Comparison of ENCODE assay signal across 1 cellular context in the genomic region with DNA sequence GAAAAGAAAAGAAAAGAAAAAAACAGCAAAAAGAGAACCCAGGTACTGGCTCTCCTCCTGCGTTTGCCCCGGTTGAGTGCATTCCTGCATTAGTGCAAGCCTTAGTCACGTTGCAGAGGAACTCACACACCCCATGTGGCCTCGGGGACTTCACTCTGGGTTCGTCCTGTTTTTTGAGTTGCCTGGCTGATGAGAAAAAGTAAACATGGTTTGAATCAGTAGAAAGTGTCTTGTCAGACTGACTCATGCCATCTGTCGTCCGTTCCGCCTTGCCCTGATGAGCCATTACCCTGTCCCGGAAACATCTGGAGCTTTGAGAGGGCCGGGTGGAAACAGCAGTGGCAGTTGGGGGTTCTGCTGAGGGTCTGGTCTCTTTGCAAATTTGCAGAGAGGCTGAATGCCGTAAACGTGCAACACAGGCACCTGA.
TF ChIP-seq lines count a peak whose summit lies in the region.

No MANE protein-coding gene starts in this region.

TF ChIP-seq in HepG2, 621 proteins besides CTCF, POLR2A, EP300 and RAD21 (continued from another document and continues in another):
- TF ChIP-seq ZNF530 (CRISPR knock-in tag; IDR thresholded peaks at IDR 0.05; ENCODE audit: low read depth) (no peak), PPARG (CRISPR knock-in tag; conservative IDR thresholded peaks at IDR 0.05) (no peak), ZNF44 (CRISPR knock-in tag; IDR thresholded peaks at IDR 0.05) (no peak), U2AF2 (IDR thresholded peaks at IDR 0.05; ENCODE audit: low read depth, low read length) (no peak), EZH2 (conservative IDR thresholded peaks at IDR 0.05; ENCODE audit: low read depth, low read length) (no peak), ZSCAN12 (CRISPR knock-in tag; IDR thresholded peaks at IDR 0.05) (no peak), THYN1 (CRISPR knock-in tag; IDR thresholded peaks at IDR 0.05; ENCODE audit: borderline replicate concordance, low read depth) (no peak), ZNF205 (CRISPR knock-in tag; IDR thresholded peaks at IDR 0.05) (no peak), ZNF768 (CRISPR knock-in tag; IDR thresholded peaks at IDR 0.05) (no peak), NKX3-1 (CRISPR knock-in tag; IDR thresholded peaks at IDR 0.05) (no peak), DPF2 (CRISPR knock-in tag; IDR thresholded peaks at IDR 0.05; ENCODE audit: borderline replicate concordance, low read depth) (0 out of 2 replicates have a peak, but pooled peaks have one; percentile 42), SOX13 (IDR thresholded peaks at IDR 0.05) (no peak), SOX13 (CRISPR knock-in tag; conservative IDR thresholded peaks at IDR 0.05 in 1 of 2, IDR thresholded peaks at IDR 0.05 in 1 of 2) (no peak), ZNF746 (CRISPR knock-in tag; IDR thresholded peaks at IDR 0.05) (no peak), TBX2 (CRISPR knock-in tag; IDR thresholded peaks at IDR 0.05; ENCODE audit: borderline replicate concordance) (no peak), PCBP1 (IDR thresholded peaks at IDR 0.05; ENCODE audit: borderline replicate concordance, low read depth, low read length) (no peak), REXO4 (CRISPR knock-in tag; IDR thresholded peaks at IDR 0.05; ENCODE audit: borderline replicate concordance) (no peak), IKZF4 (CRISPR knock-in tag; IDR thresholded peaks at IDR 0.05; ENCODE audit: borderline replicate concordance, low read depth, not compliant biosample characterization) (no peak), ZNF678 (CRISPR knock-in tag; IDR thresholded peaks at IDR 0.05) (no peak)
- TF ChIP-seq, protein P1, sequence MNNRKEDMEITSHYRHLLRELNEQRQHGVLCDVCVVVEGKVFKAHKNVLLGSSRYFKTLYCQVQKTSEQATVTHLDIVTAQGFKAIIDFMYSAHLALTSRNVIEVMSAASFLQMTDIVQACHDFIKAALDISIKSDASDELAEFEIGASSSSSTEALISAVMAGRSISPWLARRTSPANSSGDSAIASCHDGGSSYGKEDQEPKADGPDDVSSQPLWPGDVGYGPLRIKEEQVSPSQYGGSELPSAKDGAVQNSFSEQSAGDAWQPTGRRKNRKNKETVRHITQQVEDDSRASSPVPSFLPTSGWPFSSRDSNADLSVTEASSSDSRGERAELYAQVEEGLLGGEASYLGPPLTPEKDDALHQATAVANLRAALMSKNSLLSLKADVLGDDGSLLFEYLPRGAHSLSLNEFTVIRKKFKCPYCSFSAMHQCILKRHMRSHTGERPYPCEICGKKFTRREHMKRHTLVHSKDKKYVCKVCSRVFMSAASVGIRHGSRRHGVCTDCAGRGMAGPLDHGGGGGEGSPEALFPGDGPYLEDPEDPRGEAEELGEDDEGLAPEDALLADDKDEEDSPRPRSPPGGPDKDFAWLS (CRISPR knock-in tag; IDR thresholded peaks at IDR 0.05; ENCODE audit: borderline replicate concordance) = no peak
- TF ChIP-seq, protein P2, sequence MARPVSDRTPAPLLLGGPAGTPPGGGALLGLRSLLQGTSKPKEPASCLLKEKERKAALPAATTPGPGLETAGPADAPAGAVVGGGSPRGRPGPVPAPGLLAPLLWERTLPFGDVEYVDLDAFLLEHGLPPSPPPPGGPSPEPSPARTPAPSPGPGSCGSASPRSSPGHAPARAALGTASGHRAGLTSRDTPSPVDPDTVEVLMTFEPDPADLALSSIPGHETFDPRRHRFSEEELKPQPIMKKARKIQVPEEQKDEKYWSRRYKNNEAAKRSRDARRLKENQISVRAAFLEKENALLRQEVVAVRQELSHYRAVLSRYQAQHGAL (CRISPR knock-in tag; IDR thresholded peaks at IDR 0.05; ENCODE audit: not compliant biosample characterization) = no peak
- TF ChIP-seq, protein P3, sequence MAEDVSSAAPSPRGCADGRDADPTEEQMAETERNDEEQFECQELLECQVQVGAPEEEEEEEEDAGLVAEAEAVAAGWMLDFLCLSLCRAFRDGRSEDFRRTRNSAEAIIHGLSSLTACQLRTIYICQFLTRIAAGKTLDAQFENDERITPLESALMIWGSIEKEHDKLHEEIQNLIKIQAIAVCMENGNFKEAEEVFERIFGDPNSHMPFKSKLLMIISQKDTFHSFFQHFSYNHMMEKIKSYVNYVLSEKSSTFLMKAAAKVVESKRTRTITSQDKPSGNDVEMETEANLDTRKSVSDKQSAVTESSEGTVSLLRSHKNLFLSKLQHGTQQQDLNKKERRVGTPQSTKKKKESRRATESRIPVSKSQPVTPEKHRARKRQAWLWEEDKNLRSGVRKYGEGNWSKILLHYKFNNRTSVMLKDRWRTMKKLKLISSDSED (CRISPR knock-in tag; IDR thresholded peaks at IDR 0.05) = no peak
- TF ChIP-seq, protein P4, sequence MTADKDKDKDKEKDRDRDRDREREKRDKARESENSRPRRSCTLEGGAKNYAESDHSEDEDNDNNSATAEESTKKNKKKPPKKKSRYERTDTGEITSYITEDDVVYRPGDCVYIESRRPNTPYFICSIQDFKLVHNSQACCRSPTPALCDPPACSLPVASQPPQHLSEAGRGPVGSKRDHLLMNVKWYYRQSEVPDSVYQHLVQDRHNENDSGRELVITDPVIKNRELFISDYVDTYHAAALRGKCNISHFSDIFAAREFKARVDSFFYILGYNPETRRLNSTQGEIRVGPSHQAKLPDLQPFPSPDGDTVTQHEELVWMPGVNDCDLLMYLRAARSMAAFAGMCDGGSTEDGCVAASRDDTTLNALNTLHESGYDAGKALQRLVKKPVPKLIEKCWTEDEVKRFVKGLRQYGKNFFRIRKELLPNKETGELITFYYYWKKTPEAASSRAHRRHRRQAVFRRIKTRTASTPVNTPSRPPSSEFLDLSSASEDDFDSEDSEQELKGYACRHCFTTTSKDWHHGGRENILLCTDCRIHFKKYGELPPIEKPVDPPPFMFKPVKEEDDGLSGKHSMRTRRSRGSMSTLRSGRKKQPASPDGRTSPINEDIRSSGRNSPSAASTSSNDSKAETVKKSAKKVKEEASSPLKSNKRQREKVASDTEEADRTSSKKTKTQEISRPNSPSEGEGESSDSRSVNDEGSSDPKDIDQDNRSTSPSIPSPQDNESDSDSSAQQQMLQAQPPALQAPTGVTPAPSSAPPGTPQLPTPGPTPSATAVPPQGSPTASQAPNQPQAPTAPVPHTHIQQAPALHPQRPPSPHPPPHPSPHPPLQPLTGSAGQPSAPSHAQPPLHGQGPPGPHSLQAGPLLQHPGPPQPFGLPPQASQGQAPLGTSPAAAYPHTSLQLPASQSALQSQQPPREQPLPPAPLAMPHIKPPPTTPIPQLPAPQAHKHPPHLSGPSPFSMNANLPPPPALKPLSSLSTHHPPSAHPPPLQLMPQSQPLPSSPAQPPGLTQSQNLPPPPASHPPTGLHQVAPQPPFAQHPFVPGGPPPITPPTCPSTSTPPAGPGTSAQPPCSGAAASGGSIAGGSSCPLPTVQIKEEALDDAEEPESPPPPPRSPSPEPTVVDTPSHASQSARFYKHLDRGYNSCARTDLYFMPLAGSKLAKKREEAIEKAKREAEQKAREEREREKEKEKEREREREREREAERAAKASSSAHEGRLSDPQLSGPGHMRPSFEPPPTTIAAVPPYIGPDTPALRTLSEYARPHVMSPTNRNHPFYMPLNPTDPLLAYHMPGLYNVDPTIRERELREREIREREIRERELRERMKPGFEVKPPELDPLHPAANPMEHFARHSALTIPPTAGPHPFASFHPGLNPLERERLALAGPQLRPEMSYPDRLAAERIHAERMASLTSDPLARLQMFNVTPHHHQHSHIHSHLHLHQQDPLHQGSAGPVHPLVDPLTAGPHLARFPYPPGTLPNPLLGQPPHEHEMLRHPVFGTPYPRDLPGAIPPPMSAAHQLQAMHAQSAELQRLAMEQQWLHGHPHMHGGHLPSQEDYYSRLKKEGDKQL (CRISPR knock-in tag; IDR thresholded peaks at IDR 0.05; ENCODE audit: low read depth) = no peak
- TF ChIP-seq, protein P5, sequence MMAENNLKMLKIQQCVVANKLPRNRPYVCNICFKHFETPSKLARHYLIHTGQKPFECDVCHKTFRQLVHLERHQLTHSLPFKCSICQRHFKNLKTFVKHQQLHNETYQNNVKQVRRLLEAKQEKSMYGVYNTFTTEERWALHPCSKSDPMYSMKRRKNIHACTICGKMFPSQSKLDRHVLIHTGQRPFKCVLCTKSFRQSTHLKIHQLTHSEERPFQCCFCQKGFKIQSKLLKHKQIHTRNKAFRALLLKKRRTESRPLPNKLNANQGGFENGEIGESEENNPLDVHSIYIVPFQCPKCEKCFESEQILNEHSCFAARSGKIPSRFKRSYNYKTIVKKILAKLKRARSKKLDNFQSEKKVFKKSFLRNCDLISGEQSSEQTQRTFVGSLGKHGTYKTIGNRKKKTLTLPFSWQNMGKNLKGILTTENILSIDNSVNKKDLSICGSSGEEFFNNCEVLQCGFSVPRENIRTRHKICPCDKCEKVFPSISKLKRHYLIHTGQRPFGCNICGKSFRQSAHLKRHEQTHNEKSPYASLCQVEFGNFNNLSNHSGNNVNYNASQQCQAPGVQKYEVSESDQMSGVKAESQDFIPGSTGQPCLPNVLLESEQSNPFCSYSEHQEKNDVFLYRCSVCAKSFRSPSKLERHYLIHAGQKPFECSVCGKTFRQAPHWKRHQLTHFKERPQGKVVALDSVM (CRISPR knock-in tag; IDR thresholded peaks at IDR 0.05) = no peak
- TF ChIP-seq, protein P6, sequence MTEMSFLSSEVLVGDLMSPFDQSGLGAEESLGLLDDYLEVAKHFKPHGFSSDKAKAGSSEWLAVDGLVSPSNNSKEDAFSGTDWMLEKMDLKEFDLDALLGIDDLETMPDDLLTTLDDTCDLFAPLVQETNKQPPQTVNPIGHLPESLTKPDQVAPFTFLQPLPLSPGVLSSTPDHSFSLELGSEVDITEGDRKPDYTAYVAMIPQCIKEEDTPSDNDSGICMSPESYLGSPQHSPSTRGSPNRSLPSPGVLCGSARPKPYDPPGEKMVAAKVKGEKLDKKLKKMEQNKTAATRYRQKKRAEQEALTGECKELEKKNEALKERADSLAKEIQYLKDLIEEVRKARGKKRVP (CRISPR knock-in tag; IDR thresholded peaks at IDR 0.05) = no peak
- TF ChIP-seq, protein P7, sequence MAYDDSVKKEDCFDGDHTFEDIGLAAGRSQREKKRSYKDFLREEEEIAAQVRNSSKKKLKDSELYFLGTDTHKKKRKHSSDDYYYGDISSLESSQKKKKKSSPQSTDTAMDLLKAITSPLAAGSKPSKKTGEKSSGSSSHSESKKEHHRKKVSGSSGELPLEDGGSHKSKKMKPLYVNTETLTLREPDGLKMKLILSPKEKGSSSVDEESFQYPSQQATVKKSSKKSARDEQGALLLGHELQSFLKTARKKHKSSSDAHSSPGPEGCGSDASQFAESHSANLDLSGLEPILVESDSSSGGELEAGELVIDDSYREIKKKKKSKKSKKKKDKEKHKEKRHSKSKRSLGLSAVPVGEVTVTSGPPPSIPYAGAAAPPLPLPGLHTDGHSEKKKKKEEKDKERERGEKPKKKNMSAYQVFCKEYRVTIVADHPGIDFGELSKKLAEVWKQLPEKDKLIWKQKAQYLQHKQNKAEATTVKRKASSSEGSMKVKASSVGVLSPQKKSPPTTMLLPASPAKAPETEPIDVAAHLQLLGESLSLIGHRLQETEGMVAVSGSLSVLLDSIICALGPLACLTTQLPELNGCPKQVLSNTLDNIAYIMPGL (CRISPR knock-in tag; IDR thresholded peaks at IDR 0.05; ENCODE audit: borderline replicate concordance in 1 of 2, low read depth in 1 of 2) = peak in 1 of 2 experiments; percentile 36; a peak in 1 of 4 replicates
- TF ChIP-seq, protein P8, sequence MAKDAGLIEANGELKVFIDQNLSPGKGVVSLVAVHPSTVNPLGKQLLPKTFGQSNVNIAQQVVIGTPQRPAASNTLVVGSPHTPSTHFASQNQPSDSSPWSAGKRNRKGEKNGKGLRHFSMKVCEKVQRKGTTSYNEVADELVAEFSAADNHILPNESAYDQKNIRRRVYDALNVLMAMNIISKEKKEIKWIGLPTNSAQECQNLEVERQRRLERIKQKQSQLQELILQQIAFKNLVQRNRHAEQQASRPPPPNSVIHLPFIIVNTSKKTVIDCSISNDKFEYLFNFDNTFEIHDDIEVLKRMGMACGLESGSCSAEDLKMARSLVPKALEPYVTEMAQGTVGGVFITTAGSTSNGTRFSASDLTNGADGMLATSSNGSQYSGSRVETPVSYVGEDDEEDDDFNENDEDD (CRISPR knock-in tag; IDR thresholded peaks at IDR 0.05; ENCODE audit: borderline replicate concordance) = no peak
- TF ChIP-seq, protein P9, sequence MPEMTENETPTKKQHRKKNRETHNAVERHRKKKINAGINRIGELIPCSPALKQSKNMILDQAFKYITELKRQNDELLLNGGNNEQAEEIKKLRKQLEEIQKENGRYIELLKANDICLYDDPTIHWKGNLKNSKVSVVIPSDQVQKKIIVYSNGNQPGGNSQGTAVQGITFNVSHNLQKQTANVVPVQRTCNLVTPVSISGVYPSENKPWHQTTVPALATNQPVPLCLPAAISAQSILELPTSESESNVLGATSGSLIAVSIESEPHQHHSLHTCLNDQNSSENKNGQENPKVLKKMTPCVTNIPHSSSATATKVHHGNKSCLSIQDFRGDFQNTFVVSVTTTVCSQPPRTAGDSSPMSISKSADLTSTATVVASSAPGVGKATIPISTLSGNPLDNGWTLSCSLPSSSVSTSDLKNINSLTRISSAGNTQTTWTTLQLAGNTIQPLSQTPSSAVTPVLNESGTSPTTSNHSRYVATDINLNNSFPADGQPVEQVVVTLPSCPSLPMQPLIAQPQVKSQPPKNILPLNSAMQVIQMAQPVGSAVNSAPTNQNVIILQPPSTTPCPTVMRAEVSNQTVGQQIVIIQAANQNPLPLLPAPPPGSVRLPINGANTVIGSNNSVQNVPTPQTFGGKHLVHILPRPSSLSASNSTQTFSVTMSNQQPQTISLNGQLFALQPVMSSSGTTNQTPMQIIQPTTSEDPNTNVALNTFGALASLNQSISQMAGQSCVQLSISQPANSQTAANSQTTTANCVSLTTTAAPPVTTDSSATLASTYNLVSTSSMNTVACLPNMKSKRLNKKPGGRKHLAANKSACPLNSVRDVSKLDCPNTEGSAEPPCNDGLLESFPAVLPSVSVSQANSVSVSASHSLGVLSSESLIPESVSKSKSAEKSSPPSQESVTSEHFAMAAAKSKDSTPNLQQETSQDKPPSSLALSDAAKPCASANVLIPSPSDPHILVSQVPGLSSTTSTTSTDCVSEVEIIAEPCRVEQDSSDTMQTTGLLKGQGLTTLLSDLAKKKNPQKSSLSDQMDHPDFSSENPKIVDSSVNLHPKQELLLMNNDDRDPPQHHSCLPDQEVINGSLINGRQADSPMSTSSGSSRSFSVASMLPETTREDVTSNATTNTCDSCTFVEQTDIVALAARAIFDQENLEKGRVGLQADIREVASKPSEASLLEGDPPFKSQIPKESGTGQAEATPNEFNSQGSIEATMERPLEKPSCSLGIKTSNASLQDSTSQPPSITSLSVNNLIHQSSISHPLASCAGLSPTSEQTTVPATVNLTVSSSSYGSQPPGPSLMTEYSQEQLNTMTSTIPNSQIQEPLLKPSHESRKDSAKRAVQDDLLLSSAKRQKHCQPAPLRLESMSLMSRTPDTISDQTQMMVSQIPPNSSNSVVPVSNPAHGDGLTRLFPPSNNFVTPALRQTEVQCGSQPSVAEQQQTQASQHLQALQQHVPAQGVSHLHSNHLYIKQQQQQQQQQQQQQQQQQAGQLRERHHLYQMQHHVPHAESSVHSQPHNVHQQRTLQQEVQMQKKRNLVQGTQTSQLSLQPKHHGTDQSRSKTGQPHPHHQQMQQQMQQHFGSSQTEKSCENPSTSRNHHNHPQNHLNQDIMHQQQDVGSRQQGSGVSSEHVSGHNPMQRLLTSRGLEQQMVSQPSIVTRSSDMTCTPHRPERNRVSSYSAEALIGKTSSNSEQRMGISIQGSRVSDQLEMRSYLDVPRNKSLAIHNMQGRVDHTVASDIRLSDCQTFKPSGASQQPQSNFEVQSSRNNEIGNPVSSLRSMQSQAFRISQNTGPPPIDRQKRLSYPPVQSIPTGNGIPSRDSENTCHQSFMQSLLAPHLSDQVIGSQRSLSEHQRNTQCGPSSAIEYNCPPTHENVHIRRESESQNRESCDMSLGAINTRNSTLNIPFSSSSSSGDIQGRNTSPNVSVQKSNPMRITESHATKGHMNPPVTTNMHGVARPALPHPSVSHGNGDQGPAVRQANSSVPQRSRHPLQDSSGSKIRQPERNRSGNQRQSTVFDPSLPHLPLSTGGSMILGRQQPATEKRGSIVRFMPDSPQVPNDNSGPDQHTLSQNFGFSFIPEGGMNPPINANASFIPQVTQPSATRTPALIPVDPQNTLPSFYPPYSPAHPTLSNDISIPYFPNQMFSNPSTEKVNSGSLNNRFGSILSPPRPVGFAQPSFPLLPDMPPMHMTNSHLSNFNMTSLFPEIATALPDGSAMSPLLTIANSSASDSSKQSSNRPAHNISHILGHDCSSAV (CRISPR knock-in tag; IDR thresholded peaks at IDR 0.05; ENCODE audit: borderline replicate concordance) = no peak
